ENCODE assay signal across 17 cellular contexts in genomic region chr4:15349426-15349825, GRCh38.
DNase-seq lines count a peak whose midpoint lies in the region; ATAC-seq and TF ChIP-seq lines count a peak whose summit lies in the region.
"Had no signal": no experiment of that assay in that cellular context is flagged by ENCODE, and none has a peak within 500 bp of the region (broad histone marks: within the 10 kb centered on the region; RNA-seq: fewer than 3 reads in every experiment).

No MANE protein-coding gene starts in this region.

- H3K27me3 ChIP-seq in neural progenitor cell: no peaks in the 10 kb centered on the region
- H3K27me3 ChIP-seq: Peyer's patch had no signal

- no peaks in the 10 kb centered on the region for H3F3A ChIP-seq in neural progenitor cell (ENCODE audit: low read depth)

- H3K79me2 ChIP-seq in neural progenitor cell (ENCODE audit: low read depth): no peaks in the 10 kb centered on the region

- peak; percentile 68 to 93 (median 86) for ATAC-seq in natural killer cell
- no peak for ATAC-seq in natural killer cell treated with Interleukin-12 subunit alpha and Interleukin-12 subunit beta and Interleukin-15 and Interleukin-18, amount 100 ng/mL, for 72 hours
- ATAC-seq: WTC11 had no signal

- TF ChIP-seq CTCF in natural killer cell (IDR thresholded peaks at IDR 0.05) (no peak), astrocyte of the spinal cord (IDR thresholded peaks at IDR 0.05; ENCODE audit: low read depth, low read length) (no peak), neural progenitor cell (IDR thresholded peaks at IDR 0.05) (no peak), RWPE1 (conservative IDR thresholded peaks at IDR 0.05; ENCODE audit: low read depth) (no peak)

- H3K27ac Mint-ChIP-seq in natural killer cell (peak overlapping the region; percentile 49 to 83), neural progenitor cell (peak overlapping the region; percentile 12)
- H3K27ac Mint-ChIP-seq in natural killer cell treated with Interleukin-12 subunit alpha and Interleukin-12 subunit beta and Interleukin-15 and Interleukin-18, amount 100 ng/mL, for 72 hours: peak overlapping the region in 1 of 2 donors; percentile 80
- H3K27ac Mint-ChIP-seq: activated naive CD4-positive, alpha-beta T cell treated with anti-CD3 and anti-CD28 coated beads, Interleukin-2, amount 10 ng/mL, durations not matched to agents 7 days and 5 days; WTC11 had no signal

- H3K9me3 ChIP-seq in neural progenitor cell (ENCODE audit: low read depth): no peaks in the 10 kb centered on the region
- H3K9me3 ChIP-seq: Caco-2, Peyer's patch had no signal

- H3K9ac ChIP-seq in neural progenitor cell: no peak overlapping the region

- POLR2A ChIA-PET in RWPE1 (lab: Yijun Ruan, JAX; ENCODE audit: low non-redundant PET): no interaction called here

- H3K4me3 Mint-ChIP-seq in natural killer cell (peak overlapping the region; percentile 55), neural progenitor cell (no peak overlapping the region)
- no peak overlapping the region for H3K4me3 Mint-ChIP-seq in natural killer cell treated with Interleukin-12 subunit alpha and Interleukin-12 subunit beta and Interleukin-15 and Interleukin-18, amount 100 ng/mL, for 72 hours
- H3K4me3 Mint-ChIP-seq: activated naive CD4-positive, alpha-beta T cell treated with anti-CD3 and anti-CD28 coated beads, Interleukin-2, amount 10 ng/mL, durations not matched to agents 7 days and 5 days; central memory CD8-positive, alpha-beta T cell; WTC11 had no signal

- intact Hi-C loops in natural killer cell (cut with micrococcal nuclease): no loop called here

- DNase-seq in natural killer cell (no peak), astrocyte of the spinal cord (ENCODE audit: low read depth, low spot score) (peak; percentile 29), neural progenitor cell (ENCODE audit: low spot score) (no peak), RWPE1 (ENCODE audit: low spot score) (no peak), NCI-H526 (lab: John Stamatoyannopoulos, UW) (no peak), cortex of kidney (lab: John Stamatoyannopoulos, UW) (no peak)
- DNase-seq in natural killer cell treated with Interleukin-12 subunit alpha and Interleukin-12 subunit beta and Interleukin-15 and Interleukin-18, amount 100 ng/mL, for 72 hours (ENCODE audit: low spot score): no peak
- DNase-seq in stimulated activated CD4-positive, alpha-beta T cell treated with anti-CD3 and anti-CD28 coated beads, Interleukin-4, amount 100 ng/mL, for 24 hours: no peak
- DNase-seq: activated naive CD4-positive, alpha-beta T cell treated with anti-CD3 and anti-CD28 coated beads, Interleukin-2, amount 10 ng/mL, durations not matched to agents 7 days and 5 days; Caco-2; glutamatergic neuron; KBM-7; kidney; NCI-H446; Peyer's patch had no signal

- H3K4me1 Mint-ChIP-seq in natural killer cell (peaks cover 11 to 18% of the 10 kb centered on the region in 2 donors), neural progenitor cell (peaks cover 31% of the 10 kb centered on the region)
- peaks cover 11 to 15% of the 10 kb centered on the region in 2 donors for H3K4me1 Mint-ChIP-seq in natural killer cell treated with Interleukin-12 subunit alpha and Interleukin-12 subunit beta and Interleukin-15 and Interleukin-18, amount 100 ng/mL, for 72 hours (ENCODE audit: low read depth in 2 of 2)
- H3K4me1 Mint-ChIP-seq: activated naive CD4-positive, alpha-beta T cell treated with anti-CD3 and anti-CD28 coated beads, Interleukin-2, amount 10 ng/mL, durations not matched to agents 7 days and 5 days had no signal

- no peaks in the 10 kb centered on the region for H3K36me3 ChIP-seq in neural progenitor cell
- H3K36me3 ChIP-seq: Peyer's patch had no signal

- CTCF ChIA-PET in RWPE1 (lab: Yijun Ruan, JAX): no interaction called here

- H4K20me1 ChIP-seq in neural progenitor cell (ENCODE audit: low read depth): no peaks in the 10 kb centered on the region

- H3K4me3 ChIP-seq in astrocyte of the spinal cord (ENCODE audit: low read depth, low read length) (no peak overlapping the region), neural progenitor cell (no peak overlapping the region)
- H3K4me3 ChIP-seq: Peyer's patch had no signal

- H2AFZ ChIP-seq in neural progenitor cell (replicated peaks): no peak overlapping the region

- H3K27me3 Mint-ChIP-seq in natural killer cell (ENCODE audit: low read depth in 2 of 2) (peaks cover 0 to 2% of the 10 kb centered on the region in 2 donors), neural progenitor cell (ENCODE audit: insufficient read depth, low read depth) (no peaks in the 10 kb centered on the region)
- H3K27me3 Mint-ChIP-seq in natural killer cell treated with Interleukin-12 subunit alpha and Interleukin-12 subunit beta and Interleukin-15 and Interleukin-18, amount 100 ng/mL, for 72 hours: peaks cover 0 to 6% of the 10 kb centered on the region in 2 donors
- H3K27me3 Mint-ChIP-seq: activated naive CD4-positive, alpha-beta T cell treated with anti-CD3 and anti-CD28 coated beads, Interleukin-2, amount 10 ng/mL, durations not matched to agents 7 days and 5 days had no signal

- in situ Hi-C loops in astrocyte of the spinal cord (cut with HindIII; ENCODE audit: low sequenced_read_pairs): no loop called here

- H3K4me1 ChIP-seq in neural progenitor cell: no peaks in the 10 kb centered on the region
- H3K4me1 ChIP-seq: Peyer's patch had no signal

- H3K27ac ChIP-seq in neural progenitor cell (no peak overlapping the region), RWPE1 (no peak overlapping the region)
- H3K27ac ChIP-seq: Peyer's patch had no signal

- no peak overlapping the region for H3K4me2 ChIP-seq in neural progenitor cell

- peaks cover 0 to 2% of the 10 kb centered on the region in 2 donors for H3K9me3 Mint-ChIP-seq in natural killer cell
- H3K9me3 Mint-ChIP-seq in natural killer cell treated with Interleukin-12 subunit alpha and Interleukin-12 subunit beta and Interleukin-15 and Interleukin-18, amount 100 ng/mL, for 72 hours: no peaks in the 10 kb centered on the region
- H3K9me3 Mint-ChIP-seq in neural progenitor cell: no peaks in the 10 kb centered on the region
- H3K9me3 Mint-ChIP-seq: activated naive CD4-positive, alpha-beta T cell treated with anti-CD3 and anti-CD28 coated beads, Interleukin-2, amount 10 ng/mL, durations not matched to agents 7 days and 5 days; central memory CD8-positive, alpha-beta T cell; WTC11 had no signal

- H3K36me3 Mint-ChIP-seq in natural killer cell (no peaks in the 10 kb centered on the region), neural progenitor cell (no peaks in the 10 kb centered on the region)
- no peaks in the 10 kb centered on the region for H3K36me3 Mint-ChIP-seq in natural killer cell treated with Interleukin-12 subunit alpha and Interleukin-12 subunit beta and Interleukin-15 and Interleukin-18, amount 100 ng/mL, for 72 hours
- H3K36me3 Mint-ChIP-seq: activated naive CD4-positive, alpha-beta T cell treated with anti-CD3 and anti-CD28 coated beads, Interleukin-2, amount 10 ng/mL, durations not matched to agents 7 days and 5 days; WTC11 had no signal

Comparison
In these comparisons a context has a peak if more than half of its experiments do, and no peak if none do; other contexts are left out.
1. ATAC-seq: peak in natural killer cell (3 of 3); none in natural killer cell treated with Interleukin-12 subunit alpha and Interleukin-12 subunit beta and Interleukin-15 and Interleukin-18, amount 100 ng/mL, for 72 hours (0 of 2).